ENCODE assay signal across 1 cellular context in the genomic region with DNA sequence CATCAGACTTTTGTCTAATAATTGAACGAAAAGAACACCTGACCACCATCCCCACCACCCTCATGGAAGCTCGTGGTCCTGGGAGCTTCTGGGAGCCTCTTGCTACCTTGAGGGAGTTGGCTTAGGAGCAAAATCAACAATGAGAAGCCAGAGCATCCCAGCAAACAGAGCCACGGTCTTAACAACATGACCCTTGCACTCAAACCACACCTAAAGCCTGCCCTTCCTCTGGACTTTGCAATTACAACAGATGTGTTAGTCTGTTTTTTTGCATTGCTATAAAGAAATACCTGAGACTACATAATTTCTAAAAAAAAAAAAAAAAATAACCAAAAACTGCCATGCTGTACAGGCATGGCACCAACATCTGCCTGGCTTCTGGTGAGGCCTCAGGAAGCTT.
A peak's percentile ranks its signal among the peaks of the same experiment; 100 is the strongest.
TF ChIP-seq lines count a peak whose summit lies in the region.

No MANE protein-coding gene starts in this region.

TF ChIP-seq in HepG2, 621 proteins besides CTCF, POLR2A, EP300 and RAD21 (continued from another document):
- TF ChIP-seq, protein P1, sequence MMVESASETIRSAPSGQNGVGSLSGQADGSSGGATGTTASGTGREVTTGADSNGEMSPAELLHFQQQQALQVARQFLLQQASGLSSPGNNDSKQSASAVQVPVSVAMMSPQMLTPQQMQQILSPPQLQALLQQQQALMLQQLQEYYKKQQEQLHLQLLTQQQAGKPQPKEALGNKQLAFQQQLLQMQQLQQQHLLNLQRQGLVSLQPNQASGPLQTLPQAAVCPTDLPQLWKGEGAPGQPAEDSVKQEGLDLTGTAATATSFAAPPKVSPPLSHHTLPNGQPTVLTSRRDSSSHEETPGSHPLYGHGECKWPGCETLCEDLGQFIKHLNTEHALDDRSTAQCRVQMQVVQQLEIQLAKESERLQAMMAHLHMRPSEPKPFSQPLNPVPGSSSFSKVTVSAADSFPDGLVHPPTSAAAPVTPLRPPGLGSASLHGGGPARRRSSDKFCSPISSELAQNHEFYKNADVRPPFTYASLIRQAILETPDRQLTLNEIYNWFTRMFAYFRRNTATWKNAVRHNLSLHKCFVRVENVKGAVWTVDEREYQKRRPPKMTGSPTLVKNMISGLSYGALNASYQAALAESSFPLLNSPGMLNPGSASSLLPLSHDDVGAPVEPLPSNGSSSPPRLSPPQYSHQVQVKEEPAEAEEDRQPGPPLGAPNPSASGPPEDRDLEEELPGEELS (CRISPR knock-in tag; IDR thresholded peaks at IDR 0.05), result 0 out of 2 replicates have a peak, but pooled peaks have one; percentile 32
- peak; percentile 63 for TF ChIP-seq PITX1 (CRISPR knock-in tag; IDR thresholded peaks at IDR 0.05)
TF ChIP-seq in HepG2: peak in this region for 60.
